Comparison of ENCODE assay signal across 15 cellular contexts in the genomic region with DNA sequence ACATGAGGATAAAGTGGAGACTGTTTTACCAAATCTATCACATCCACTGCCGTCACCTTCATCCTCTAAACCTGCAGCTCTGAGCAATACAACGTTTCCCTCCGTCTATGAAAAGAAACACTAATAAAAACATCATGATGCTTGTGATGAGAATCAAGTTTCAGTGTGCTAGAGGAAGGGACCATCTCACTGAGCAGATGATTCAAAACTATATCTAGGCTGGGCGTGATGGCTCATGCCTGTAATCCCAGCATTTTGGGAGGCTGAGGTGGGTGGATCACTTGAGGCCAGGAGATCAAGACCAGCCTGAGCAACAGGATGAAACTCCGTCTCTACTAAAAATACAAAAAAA. TPM values are rescaled to one million over a fixed set of nuclear protein-coding genes. Genes with fewer than 3 reads are reported as not detected.
DNase-seq lines count a peak whose midpoint lies in the region; ATAC-seq and TF ChIP-seq lines count a peak whose summit lies in the region.
"Had no signal": no experiment of that assay in that cellular context is flagged by ENCODE, and none has a peak within 500 bp of the region (broad histone marks: within the 10 kb centered on the region; RNA-seq: fewer than 3 reads in every experiment).

No MANE protein-coding gene starts in this region.

- H3K27ac ChIP-seq in left ventricle myocardium inferior (replicated peaks) = peak overlapping the region; percentile 78
- peak overlapping the region; percentile 53 to 61 for H3K27ac ChIP-seq in coronary artery
- peak overlapping the region; percentile 74 to 87 (median 84) for H3K27ac ChIP-seq in gastrocnemius medialis

- H3K27me3 ChIP-seq in left ventricle myocardium inferior (ENCODE audit: low read depth) = no peaks in the 10 kb centered on the region
- H3K27me3 ChIP-seq in gastrocnemius medialis = no peaks in the 10 kb centered on the region
- H3K27me3 ChIP-seq: BE2C had no signal

- no peak for DNase-seq in left ventricle myocardium inferior
- DNase-seq in Right ventricle myocardium inferior (ENCODE audit: missing footprints) = no peak
- peak; percentile 15 for DNase-seq in HCEC 1CT
- DNase-seq in coronary artery (ENCODE audit: low spot score) = no peak
- no peak for DNase-seq in gastrocnemius medialis
- no peak for DNase-seq in stimulated activated naive CD4-positive, alpha-beta T cell treated with Interleukin-2 at 50 U/mL for 16 hours (lab: John Stamatoyannopoulos, UW)
- DNase-seq in sciatic nerve (ENCODE audit: low spot score) = no peak
- DNase-seq in CD1c-positive myeloid dendritic cell (ENCODE audit: extremely low spot score) = no peak
- DNase-seq: BE2C; CD8-positive, alpha-beta T cell; COR-L47; DND-41; GDM1 had no signal

- H3K36me3 ChIP-seq in left ventricle myocardium inferior (no peaks in the 10 kb centered on the region), gastrocnemius medialis (no peaks in the 10 kb centered on the region)
- H3K36me3 ChIP-seq: BE2C, HAP-1 had no signal

- ATAC-seq in Right ventricle myocardium inferior (no peak), gastrocnemius medialis (peak; percentile 63 to 83), sciatic nerve (no peak)
- ATAC-seq: CD8-positive, alpha-beta T cell; HepG2 had no signal

- H3K4me3 ChIP-seq in left ventricle myocardium inferior (no peak overlapping the region), coronary artery (no peak overlapping the region), gastrocnemius medialis (no peak overlapping the region)
- H3K4me3 ChIP-seq: HAP-1 had no signal

- peak; percentile 5 to 28 for TF ChIP-seq POLR2A in gastrocnemius medialis (IDR thresholded peaks at IDR 0.05)

- in situ Hi-C loops in gastrocnemius medialis (cut with MboI; ENCODE audit: low sequenced_read_pairs in 4 of 4) = no loop called here

- TF ChIP-seq CTCF in left ventricle myocardium inferior (IDR thresholded peaks at IDR 0.05; ENCODE audit: borderline replicate concordance) = no peak
- no peak for TF ChIP-seq CTCF in coronary artery (IDR thresholded peaks at IDR 0.05)
- no peak for TF ChIP-seq CTCF in gastrocnemius medialis (IDR thresholded peaks at IDR 0.05 in 4 of 5, conservative IDR thresholded peaks at IDR 0.05 in 1 of 5)

- H3K4me1 ChIP-seq in left ventricle myocardium inferior (peaks cover 14% of the 10 kb centered on the region), gastrocnemius medialis (peaks cover 11 to 18% of the 10 kb centered on the region in 2 donors)
- H3K4me1 ChIP-seq: BE2C, HAP-1 had no signal

- peaks cover 17% of the 10 kb centered on the region for H3K9me3 ChIP-seq in left ventricle myocardium inferior (replicated peaks)
- H3K9me3 ChIP-seq in gastrocnemius medialis = no peaks in the 10 kb centered on the region
- H3K9me3 ChIP-seq: BE2C had no signal

- intact Hi-C loops in left ventricle myocardium inferior (cut with micrococcal nuclease) (no loop called here), Right ventricle myocardium inferior (cut with DNase I) (no loop called here), gastrocnemius medialis (cut with DNase I; ENCODE audit: low total_unique reads) (no loop called here), sciatic nerve (cut with DNase I) (no loop called here)

RNA-seq across cellular contexts. Expression of gene MYOM3, which starts 14.7 kb away (rescaled TPM):
- total RNA-seq in left ventricle myocardium inferior (440 TPM), Right ventricle myocardium inferior (403 TPM), gastrocnemius medialis (100 to 1,000 TPM; 114 to 266 (median 184) TPM), sciatic nerve (0.62 TPM)
- total RNA-seq: CD8-positive, alpha-beta T cell had no signal

RNA-seq across cellular contexts. Expression of gene IL22RA1, which starts 16.3 kb away (rescaled TPM):
- total RNA-seq in left ventricle myocardium inferior (0.14 TPM), Right ventricle myocardium inferior (0.24 TPM), gastrocnemius medialis (under 1 TPM in 1 of 4 donors, not detected in 3; 0.36 TPM), sciatic nerve (not detected)
- total RNA-seq: CD8-positive, alpha-beta T cell had no signal

Comparison
In these comparisons a context has a peak if more than half of its experiments do, and no peak if none do; other contexts are left out.
1. ATAC-seq: peak in gastrocnemius medialis (2 of 2); none in Right ventricle myocardium inferior (single experiment) and sciatic nerve (single experiment).
2. RNA of gene MYOM3, which starts 14.7 kb away (total RNA-seq): 440 TPM in left ventricle myocardium inferior (single experiment), 403 TPM in Right ventricle myocardium inferior (single experiment) and 114 to 266 TPM in gastrocnemius medialis; 0.62 TPM in sciatic nerve (single experiment); every median in the first group is over 10 times any median in the second.
3. Peak in every context shown above with its lines, with median percentiles within 50 percentile points of each other: H3K27ac ChIP-seq.